Comparison of ENCODE assay signal across 34 cellular contexts in the genomic region with DNA sequence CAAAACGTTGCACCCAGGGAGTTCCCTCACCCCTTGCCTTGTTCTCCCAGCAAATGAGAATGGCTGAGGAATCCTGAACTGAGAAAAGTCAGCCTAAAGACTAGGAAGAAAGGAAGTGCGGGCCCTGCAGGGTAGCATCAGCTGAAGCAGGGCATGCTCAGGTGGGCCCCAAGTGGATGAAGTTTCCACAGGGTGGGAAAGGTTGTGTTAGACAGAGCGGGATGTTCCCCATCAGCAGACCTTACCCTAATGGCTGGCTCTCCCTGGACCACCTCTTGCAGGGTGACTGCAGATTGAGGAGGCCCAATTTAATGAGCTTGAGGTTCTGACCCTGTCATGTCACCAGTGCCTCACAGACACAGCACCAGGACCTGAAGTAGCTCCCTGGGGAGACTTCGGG.
"Had no signal": no experiment of that assay in that cellular context is flagged by ENCODE, and none has a peak within 500 bp of the region (broad histone marks: within the 10 kb centered on the region; RNA-seq: fewer than 3 reads in every experiment).

No MANE protein-coding gene starts in this region.

- H3K9me3 Mint-ChIP-seq: activated B cell treated with CpG ODN at 0.5 μM for 24 hours; activated CD4-positive, alpha-beta memory T cell treated with anti-CD3 and anti-CD28 coated beads for 36 hours; activated CD4-positive, alpha-beta T cell treated with anti-CD3 and anti-CD28 coated beads, Interleukin-2, amount 10 ng/mL, durations not matched to agents 24 days and 14 days; activated CD8-positive, alpha-beta T cell treated with anti-CD3 and anti-CD28 coated beads for 36 hours; activated naive CD4-positive, alpha-beta T cell treated with anti-CD3 and anti-CD28 coated beads for 36 hours; activated naive CD4-positive, alpha-beta T cell treated with anti-CD3 and anti-CD28 coated beads, Interleukin-2, amount 50 U/mL, for 72 hours; activated naive CD8-positive, alpha-beta T cell treated with anti-CD3 and anti-CD28 coated beads for 36 hours; activated T-cell treated with anti-CD3 and anti-CD28 coated beads, Interleukin-2, amount 50 U/mL, for 4 hours; activated T-cell treated with anti-CD3 and anti-CD28 coated beads, Interleukin-2, amount 50 U/mL, for 72 hours; activated T-helper 1 cell treated with anti-CD3 and anti-CD28 coated beads, Interleukin-12 subunit alpha, Interleukin-12 subunit beta, Interleukin-2, Interleukin-4 antibody, amounts not matched to agents 30 ng/mL and 10 ng/mL and 1 ng/mL, durations not matched to agents 14 hours and 24 hours and 36 hours; activated T-helper 17 cell treated with anti-CD3 and anti-CD28 coated beads, Interleukin-2, amount 50 U/mL, for 72 hours; T-helper 1 cell treated with Interleukin-12 subunit alpha and Interleukin-12 subunit beta and Interleukin-4 antibody, amounts not matched to agents 30 μg/mL and 1 μg/mL, for 36 hours; T-helper 2 cell treated with Interferon-gamma antibody and Interleukin-4, amounts not matched to agents 5 μg/mL and 100 μg/mL, for 36 hours had no signal

- H3K4me1 Mint-ChIP-seq: activated B cell treated with CpG ODN at 0.5 μM for 24 hours; activated CD4-positive, alpha-beta T cell treated with anti-CD3 and anti-CD28 coated beads, Interleukin-2, amount 10 ng/mL, durations not matched to agents 24 days and 14 days; activated naive CD8-positive, alpha-beta T cell treated with anti-CD3 and anti-CD28 coated beads for 36 hours; activated T-helper 17 cell treated with anti-CD3 and anti-CD28 coated beads, Interleukin-2, amount 50 U/mL, for 72 hours had no signal

- H3K27me3 Mint-ChIP-seq: activated CD4-positive, alpha-beta memory T cell treated with anti-CD3 and anti-CD28 coated beads for 36 hours; activated CD4-positive, alpha-beta T cell treated with anti-CD3 and anti-CD28 coated beads, Interleukin-2, amount 10 ng/mL, durations not matched to agents 24 days and 14 days; activated CD8-positive, alpha-beta T cell treated with anti-CD3 and anti-CD28 coated beads for 36 hours had no signal

- H3K36me3 ChIP-seq: adrenal gland, brain microvascular endothelial cell, breast epithelium had no signal

- H3K36me3 Mint-ChIP-seq: activated CD4-positive, alpha-beta memory T cell treated with anti-CD3 and anti-CD28 coated beads for 36 hours; activated naive CD4-positive, alpha-beta T cell treated with anti-CD3 and anti-CD28 coated beads, Interleukin-2, amount 50 U/mL, for 72 hours; activated naive CD8-positive, alpha-beta T cell treated with anti-CD3 and anti-CD28 coated beads for 36 hours had no signal

- H3K9me3 ChIP-seq: adrenal gland, body of pancreas, breast epithelium had no signal

- H3K27ac ChIP-seq: adrenal gland, body of pancreas, brain microvascular endothelial cell, breast epithelium, VCaP had no signal

- DNase-seq: activated B cell treated with CpG ODN at 0.5 μM for 24 hours; activated CD4-positive, alpha-beta memory T cell treated with anti-CD3 and anti-CD28 coated beads for 36 hours; activated CD4-positive, alpha-beta T cell treated with anti-CD3 and anti-CD28 coated beads for 4 hours; activated CD4-positive, alpha-beta T cell treated with anti-CD3 and anti-CD28 coated beads, Interleukin-2, amount 50 U/mL, for 1 hour; activated CD4-positive, alpha-beta T cell treated with anti-CD3 and anti-CD28 coated beads, Interleukin-2, amount 50 U/mL, for 4 hours; activated CD4-positive, CD25-positive, alpha-beta regulatory T cell treated with anti-CD3 and anti-CD28 coated beads, Interleukin-2, amount 50 U/mL, for 72 hours; activated CD8-positive, alpha-beta memory T cell treated with anti-CD3 and anti-CD28 coated beads, Interleukin-2, amount 50 U/mL, for 4 hours; activated CD8-positive, alpha-beta T cell treated with anti-CD3 and anti-CD28 coated beads for 36 hours; activated effector memory CD4-positive, alpha-beta T cell treated with anti-CD3 and anti-CD28 coated beads, Interleukin-2, amount 50 U/mL, for 16 hours; activated gamma-delta T cell treated with Interleukin-2 at 50 U/mL for 16 hours; activated naive CD4-positive, alpha-beta T cell; activated naive CD4-positive, alpha-beta T cell treated with anti-CD3 and anti-CD28 coated beads for 36 hours; activated naive CD4-positive, alpha-beta T cell treated with anti-CD3 and anti-CD28 coated beads, Interleukin-2, amount 50 U/mL, for 16 hours; activated naive CD8-positive, alpha-beta T cell treated with anti-CD3 and anti-CD28 coated beads for 36 hours; activated T-cell treated with anti-CD3 and anti-CD28 coated beads for 4 hours; activated T-cell treated with anti-CD3 and anti-CD28 coated beads, Interleukin-2, amount 50 U/mL, for 1 hour; activated T-cell treated with anti-CD3 and anti-CD28 coated beads, Interleukin-2, amount 50 U/mL, for 4 hours; activated T-cell treated with anti-CD3 and anti-CD28 coated beads, Interleukin-2, amount 50 U/mL, for 72 hours; adrenal gland; amniotic stem cell; aorta; body of pancreas; brain microvascular endothelial cell; central memory CD4-positive, alpha-beta T cell; T-helper 2 cell; T-helper 9 cell had no signal

- H3K27me3 ChIP-seq: adrenal gland, body of pancreas, brain microvascular endothelial cell had no signal

- H3K4me3 Mint-ChIP-seq: activated B cell treated with CpG ODN at 0.5 μM for 24 hours; activated CD4-positive, alpha-beta memory T cell treated with anti-CD3 and anti-CD28 coated beads for 36 hours; activated CD4-positive, alpha-beta T cell treated with anti-CD3 and anti-CD28 coated beads, Interleukin-2, amount 10 ng/mL, durations not matched to agents 24 days and 14 days; activated CD8-positive, alpha-beta T cell treated with anti-CD3 and anti-CD28 coated beads for 36 hours; activated naive CD4-positive, alpha-beta T cell treated with anti-CD3 and anti-CD28 coated beads for 36 hours; activated naive CD8-positive, alpha-beta T cell treated with anti-CD3 and anti-CD28 coated beads for 36 hours; activated T-cell treated with anti-CD3 and anti-CD28 coated beads, Interleukin-2, amount 50 U/mL, for 4 hours; activated T-cell treated with anti-CD3 and anti-CD28 coated beads, Interleukin-2, amount 50 U/mL, for 72 hours; activated T-helper 1 cell treated with anti-CD3 and anti-CD28 coated beads, Interleukin-12 subunit alpha, Interleukin-12 subunit beta, Interleukin-2, Interleukin-4 antibody, amounts not matched to agents 30 ng/mL and 10 ng/mL and 1 ng/mL, durations not matched to agents 14 hours and 24 hours and 36 hours; activated T-helper 17 cell treated with anti-CD3 and anti-CD28 coated beads, Interleukin-2, amount 50 U/mL, for 72 hours; T-helper 1 cell treated with Interleukin-12 subunit alpha and Interleukin-12 subunit beta and Interleukin-4 antibody, amounts not matched to agents 30 μg/mL and 1 μg/mL, for 36 hours; T-helper 2 cell treated with Interferon-gamma antibody and Interleukin-4, amounts not matched to agents 5 μg/mL and 100 μg/mL, for 36 hours had no signal

- H3K4me3 ChIP-seq: adrenal gland, body of pancreas, breast epithelium had no signal

- ATAC-seq: activated CD8-positive, alpha-beta T cell treated with anti-CD3 and anti-CD28 coated beads for 36 hours; activated naive CD4-positive, alpha-beta T cell treated with anti-CD3 and anti-CD28 coated beads, Interleukin-2, amount 50 U/mL, for 72 hours; activated T-cell treated with anti-CD3 and anti-CD28 coated beads, Interleukin-2, amount 50 U/mL, for 4 hours; activated T-cell treated with anti-CD3 and anti-CD28 coated beads, Interleukin-2, amount 50 U/mL, for 72 hours; activated T-helper 17 cell treated with anti-CD3 and anti-CD28 coated beads, Interleukin-2, amount 50 U/mL, for 72 hours; body of pancreas had no signal

- H3K27ac Mint-ChIP-seq: activated B cell treated with CpG ODN at 0.5 μM for 24 hours; activated CD4-positive, alpha-beta memory T cell treated with anti-CD3 and anti-CD28 coated beads for 36 hours; activated CD4-positive, alpha-beta T cell treated with anti-CD3 and anti-CD28 coated beads, Interleukin-2, amount 10 ng/mL, durations not matched to agents 24 days and 14 days; activated CD8-positive, alpha-beta T cell treated with anti-CD3 and anti-CD28 coated beads for 36 hours; activated naive CD4-positive, alpha-beta T cell treated with anti-CD3 and anti-CD28 coated beads for 36 hours; activated naive CD4-positive, alpha-beta T cell treated with anti-CD3 and anti-CD28 coated beads, Interleukin-2, amount 50 U/mL, for 72 hours; activated naive CD8-positive, alpha-beta T cell treated with anti-CD3 and anti-CD28 coated beads for 36 hours; activated T-cell treated with anti-CD3 and anti-CD28 coated beads, Interleukin-2, amount 50 U/mL, for 72 hours; activated T-helper 1 cell treated with anti-CD3 and anti-CD28 coated beads, Interleukin-12 subunit alpha, Interleukin-12 subunit beta, Interleukin-2, Interleukin-4 antibody, amounts not matched to agents 30 ng/mL and 10 ng/mL and 1 ng/mL, durations not matched to agents 14 hours and 24 hours and 36 hours; activated T-helper 17 cell treated with anti-CD3 and anti-CD28 coated beads, Interleukin-2, amount 50 U/mL, for 72 hours; T-helper 1 cell treated with Interleukin-12 subunit alpha and Interleukin-12 subunit beta and Interleukin-4 antibody, amounts not matched to agents 30 μg/mL and 1 μg/mL, for 36 hours; T-helper 2 cell treated with Interferon-gamma antibody and Interleukin-4, amounts not matched to agents 5 μg/mL and 100 μg/mL, for 36 hours had no signal

- H3K4me1 ChIP-seq: adrenal gland, body of pancreas, breast epithelium had no signal
